8 cellular contexts compared by ENCODE assay signal in genomic region chr22:31248965-31249940, GRCh38. TPM values are rescaled to one million over a fixed set of nuclear protein-coding genes. Genes with fewer than 3 reads are reported as not detected.
DNase-seq lines count a peak whose midpoint lies in the region; ATAC-seq and TF ChIP-seq lines count a peak whose summit lies in the region.

No MANE protein-coding gene starts in this region.

- no peaks in the 10 kb centered on the region for H3K36me3 ChIP-seq in ACC112 (ENCODE audit: insufficient read depth, low read length)
- H3K36me3 ChIP-seq in SJCRH30: no peaks in the 10 kb centered on the region; the same call in 1 of the 2 replicates

- no peaks in the 10 kb centered on the region for H3K9me3 Mint-ChIP-seq in osteocyte (ENCODE audit: unreplicated experiment)

- H3K27me3 ChIP-seq in ACC112 (ENCODE audit: insufficient read depth, low read length): no peaks in the 10 kb centered on the region
- no peaks in the 10 kb centered on the region for H3K27me3 ChIP-seq in SJCRH30

- no peaks in the 10 kb centered on the region for H3K27me3 Mint-ChIP-seq in osteocyte (ENCODE audit: unreplicated experiment)

- no peak for DNase-seq in SJCRH30
- DNase-seq in fibroblast of villous mesenchyme (ENCODE audit: low read depth): peak; percentile 85
- no peak for DNase-seq in osteocyte (ENCODE audit: extremely low spot score, unreplicated experiment)
- DNase-seq in NCI-H1930 (lab: John Stamatoyannopoulos, UW): no peak
- DNase-seq in NCI-H2196 (lab: John Stamatoyannopoulos, UW; ENCODE audit: unreplicated experiment): no peak
- no peak for DNase-seq in GOT3 (lab: John Stamatoyannopoulos, UW)

- H3K4me3 Mint-ChIP-seq in osteocyte (ENCODE audit: unreplicated experiment): peak overlapping the region; percentile 91

- H3K36me3 Mint-ChIP-seq in osteocyte (ENCODE audit: unreplicated experiment): peaks cover under 1% of the 10 kb centered on the region

- H3K4me3 ChIP-seq in ACC112 (ENCODE audit: low read depth, low read length) (peak overlapping the region; percentile 82), SJCRH30 (peak overlapping the region; percentile 56), fibroblast of villous mesenchyme (ENCODE audit: low read depth, low read length) (peak overlapping the region; percentile 77)

- ATAC-seq in GM18909 (IDR thresholded peaks at IDR 0.05; ENCODE audit: poor library complexity, unreplicated experiment): no peak

- H3K4me1 Mint-ChIP-seq in osteocyte (ENCODE audit: unreplicated experiment): peaks cover 57% of the 10 kb centered on the region

- no peaks in the 10 kb centered on the region for H3K9me3 ChIP-seq in SJCRH30 (replicated peaks)

- no peak for TF ChIP-seq CTCF in fibroblast of villous mesenchyme (IDR thresholded peaks at IDR 0.05; ENCODE audit: insufficient read depth, low read depth, low read length)
- TF ChIP-seq CTCF in osteocyte (IDR thresholded peaks at IDR 0.05): no peak

- H3K27ac ChIP-seq in ACC112 (ENCODE audit: low read depth, low read length): no peak overlapping the region
- peak overlapping the region; percentile 65 for H3K27ac ChIP-seq in SJCRH30

- H3K27ac Mint-ChIP-seq in osteocyte (ENCODE audit: unreplicated experiment): peak overlapping the region; percentile 90

- peaks cover 30% of the 10 kb centered on the region for H3K4me1 ChIP-seq in ACC112 (ENCODE audit: control insufficient read depth, insufficient read depth, low read length, unreplicated experiment)
- peaks cover 15% of the 10 kb centered on the region for H3K4me1 ChIP-seq in SJCRH30

- no peak overlapping the region for H2AFZ ChIP-seq in ACC112 (ENCODE audit: low read length, unreplicated experiment)

- peaks cover 7% of the 10 kb centered on the region for H3K79me2 ChIP-seq in ACC112 (ENCODE audit: control insufficient read depth, insufficient read depth, low read length, unreplicated experiment)

RNA-seq across cellular contexts. Expression of gene LIMK2, which starts 37.2 kb away (rescaled TPM):
- 20.8 and 28.5 TPM in 2 replicates for total RNA-seq in SJCRH30 (2014; rRNA removed; shearing (Covaris generic))
- total RNA-seq in fibroblast of villous mesenchyme (50.1 and 50.3 TPM in 2 replicates), osteocyte (49.8 and 53.9 TPM in 2 replicates)

RNA-seq across cellular contexts. Expression of gene PIK3IP1, which starts 43.0 kb away (rescaled TPM):
- 0.47 and 0.51 TPM in 2 replicates for total RNA-seq in SJCRH30 (2014; rRNA removed; shearing (Covaris generic))
- 11.2 and 18.0 TPM in 2 replicates for total RNA-seq in fibroblast of villous mesenchyme
- 10.3 and 13.0 TPM in 2 replicates for total RNA-seq in osteocyte
